ENCODE assay signal across 12 cellular contexts in genomic region chr10:32650246-32650655, GRCh38.
DNase-seq lines count a peak whose midpoint lies in the region; ATAC-seq and TF ChIP-seq lines count a peak whose summit lies in the region.
"Had no signal": no experiment of that assay in that cellular context is flagged by ENCODE, and none has a peak within 500 bp of the region (broad histone marks: within the 10 kb centered on the region; RNA-seq: fewer than 3 reads in every experiment).

No MANE protein-coding gene starts in this region.

- H3K9me3 ChIP-seq in OCI-LY3 (ENCODE audit: insufficient read depth, low read length): no peaks in the 10 kb centered on the region

- no peaks in the 10 kb centered on the region for H4K20me1 ChIP-seq in OCI-LY3 (ENCODE audit: insufficient read depth, low read length)

- TF ChIP-seq CTCF in GM12865 (IDR thresholded peaks at IDR 0.05; ENCODE audit: insufficient read depth, low read depth, low read length, missing control alignments) (peak; percentile 36), OCI-LY3 (IDR thresholded peaks at IDR 0.05; ENCODE audit: low read depth, low read length) (peak; percentile 17; the same call in 1 of the 2 replicates)

- no peak overlapping the region for H3K27ac ChIP-seq in OCI-LY3 (ENCODE audit: low read length)
- H3K27ac ChIP-seq: upper lobe of right lung had no signal

- H3K4me1 ChIP-seq in OCI-LY3 (ENCODE audit: low read length): no peaks in the 10 kb centered on the region
- H3K4me1 ChIP-seq: upper lobe of right lung had no signal

- H3K36me3 ChIP-seq in OCI-LY3 (replicated peaks; ENCODE audit: low read depth, low read length): no peaks in the 10 kb centered on the region
- H3K36me3 ChIP-seq: upper lobe of right lung had no signal

- DNase-seq in GM12865 (ENCODE audit: low read depth) (peak; percentile 38), kidney tubule cell (ENCODE audit: low spot score) (peak; percentile 35), HUDEP-2 (lab: John Stamatoyannopoulos, UW; ENCODE audit: unreplicated experiment in 76 of 76) (no peak), midbrain (lab: John Stamatoyannopoulos, UW) (no peak), COR-L47 (lab: John Stamatoyannopoulos, UW) (no peak)
- DNase-seq: activated naive CD4-positive, alpha-beta T cell treated with Interleukin-2 at 50 U/mL for 16 hours; erythroblast; NCI-H2107; upper lobe of right lung had no signal

- no peaks in the 10 kb centered on the region for H3K79me2 ChIP-seq in OCI-LY3 (ENCODE audit: low read length)

- no peak overlapping the region for H3K4me3 ChIP-seq in GM12865 (ENCODE audit: low read depth, low read length)
- H3K4me3 ChIP-seq in OCI-LY3 (ENCODE audit: low read length): no peak overlapping the region
- H3K4me3 ChIP-seq: upper lobe of right lung had no signal

- H2AFZ ChIP-seq in OCI-LY3 (ENCODE audit: low read depth, low read length): no peak overlapping the region

- H3K9ac ChIP-seq in OCI-LY3 (ENCODE audit: low read length): no peak overlapping the region

- ATAC-seq in GM21825 (IDR thresholded peaks at IDR 0.05; ENCODE audit: unreplicated experiment): peak; percentile 57
- ATAC-seq in activated CD4-positive, CD25-positive, alpha-beta regulatory T cell treated with anti-CD3 and anti-CD28 coated beads, Interleukin-2, amount 50 U/mL, for 24 hours: no peak
- ATAC-seq: upper lobe of right lung had no signal

- no peaks in the 10 kb centered on the region for H3K27me3 ChIP-seq in OCI-LY3 (ENCODE audit: low read depth, low read length)
- H3K27me3 ChIP-seq: upper lobe of right lung had no signal

- no peak overlapping the region for H3K4me2 ChIP-seq in OCI-LY3 (ENCODE audit: low read length)

Comparison
In these comparisons a context has a peak if more than half of its experiments do, and no peak if none do; other contexts are left out.
1. DNase-seq: peak in GM12865 (single experiment) and kidney tubule cell (single experiment); none in HUDEP-2 (0 of 76), midbrain (single experiment) and COR-L47 (single experiment).